In genomic region chr3:85075663-85076062, GRCh38 we compare ENCODE assay signal across 16 cellular contexts.
DNase-seq lines count a peak whose midpoint lies in the region; ATAC-seq and TF ChIP-seq lines count a peak whose summit lies in the region.
"Had no signal": no experiment of that assay in that cellular context is flagged by ENCODE, and none has a peak within 500 bp of the region (broad histone marks: within the 10 kb centered on the region; RNA-seq: fewer than 3 reads in every experiment).

No MANE protein-coding gene starts in this region.

- no peak overlapping the region for H2BK5ac ChIP-seq in H9 (ENCODE audit: insufficient read length, low read length)

- H3K36me3 ChIP-seq in HUES6 (ENCODE audit: control insufficient read depth, insufficient read depth, low read length) (no peaks in the 10 kb centered on the region), endodermal cell (ENCODE audit: control insufficient read depth, insufficient read depth, low read length) (no peaks in the 10 kb centered on the region)
- H3K36me3 ChIP-seq: HAP-1 had no signal

- WGBS in H9 (ENCODE audit: extremely low coverage, insufficient read length, low lambda C conversion rate), result no CpG with 5 or more reads among the region's 2 CpGs
- 98% methylated on average over 2 of the region's 2 CpGs; no CpG with 5 or more reads in 1 of the 2 experiments for WGBS in endodermal cell (ENCODE audit: insufficient coverage in 1 of 2, insufficient read length in 1 of 2), 2 experiments

- no peaks in the 10 kb centered on the region for H3K79me1 ChIP-seq in H9 (ENCODE audit: insufficient read depth, low read depth, low read length, poor library complexity, severe bottlenecking)

- no peak overlapping the region for H4K91ac ChIP-seq in H9 (ENCODE audit: insufficient read length, low read depth, low read length)

- no peak overlapping the region for H2BK120ac ChIP-seq in H9 (ENCODE audit: low read depth, low read length, poor library complexity, severe bottlenecking)

- H3K27ac ChIP-seq in H9 (ENCODE audit: insufficient read length, low read depth, low read length) (no peak overlapping the region), HUES6 (ENCODE audit: low read depth, low read length) (0 out of 2 replicates have a peak overlapping the region, but pooled peaks have one; percentile 13), endodermal cell (ENCODE audit: low read depth, low read length) (no peak overlapping the region)
- H3K27ac ChIP-seq: GM23248 had no signal

- no peak overlapping the region for H3K23ac ChIP-seq in H9 (ENCODE audit: insufficient read length, low read depth, low read length)

- no peak overlapping the region for H3T11ph ChIP-seq in H9 (ENCODE audit: low read length)

- H4K5ac ChIP-seq in H9 (ENCODE audit: insufficient read length, low read depth, low read length), result no peak overlapping the region

- H3K9me3 ChIP-seq in H9 (ENCODE audit: control insufficient read depth, low read depth, low read length), result no peaks in the 10 kb centered on the region
- H3K9me3 ChIP-seq in HUES6 (ENCODE audit: control insufficient read depth, insufficient read depth, low read depth, low read length), result no peaks in the 10 kb centered on the region
- no peaks in the 10 kb centered on the region for H3K9me3 ChIP-seq in endodermal cell (ENCODE audit: control insufficient read depth, low read length)
- H3K9me3 ChIP-seq: HAP-1 had no signal

- no peak overlapping the region for H4K8ac ChIP-seq in H9 (replicated peaks; ENCODE audit: insufficient read length, low read depth, low read length)

- no peak overlapping the region for H3K18ac ChIP-seq in H9 (ENCODE audit: insufficient read length, low read depth, low read length)

- H3K27me3 Mint-ChIP-seq in H9 (ENCODE audit: low read depth), result no peaks in the 10 kb centered on the region
- H3K27me3 Mint-ChIP-seq in endodermal cell (ENCODE audit: insufficient read depth), result no peaks in the 10 kb centered on the region
- H3K27me3 Mint-ChIP-seq: CD4-positive, alpha-beta memory T cell had no signal

- H2BK20ac ChIP-seq in H9 (ENCODE audit: low read depth, low read length, poor library complexity, severe bottlenecking), result no peak overlapping the region

- no peaks in the 10 kb centered on the region for H3K36me3 Mint-ChIP-seq in H9 (ENCODE audit: insufficient read depth in 1 of 3, low read depth in 3 of 3)
- H3K36me3 Mint-ChIP-seq in endodermal cell (ENCODE audit: low read depth), result no peaks in the 10 kb centered on the region
- H3K36me3 Mint-ChIP-seq: CD4-positive, alpha-beta memory T cell had no signal

- H2AFZ ChIP-seq in H9 (ENCODE audit: low read length), result no peak overlapping the region
- H2AFZ ChIP-seq: GM23248 had no signal

- H3K4me2 ChIP-seq in H9 (ENCODE audit: insufficient read depth, insufficient read length, low read length), result no peak overlapping the region

- no peak overlapping the region for H3K4ac ChIP-seq in H9 (ENCODE audit: low read depth, low read length)

- no peak overlapping the region for H2BK12ac ChIP-seq in H9 (ENCODE audit: insufficient read length, low read depth, low read length)

- H3K4me3 ChIP-seq in HUES6 (ENCODE audit: low read depth, low read length) (no peak overlapping the region), endodermal cell (ENCODE audit: low read length) (no peak overlapping the region)
- H3K4me3 ChIP-seq: GM23248, HAP-1 had no signal

- no peak overlapping the region for H3K56ac ChIP-seq in H9 (ENCODE audit: insufficient read length, low read depth, low read length)

- H3K14ac ChIP-seq in H9 (ENCODE audit: insufficient read depth, low read length), result no peak overlapping the region

- H3K9ac ChIP-seq in H9 (ENCODE audit: extremely low read depth, insufficient read length, low read length), result no peak overlapping the region
- no peak overlapping the region for H3K9ac ChIP-seq in HUES6 (ENCODE audit: low read length)
- H3K9ac ChIP-seq in endodermal cell (ENCODE audit: extremely low read depth, low read length, poor library complexity, severe bottlenecking), result no peak overlapping the region
- H3K9ac ChIP-seq: GM23248 had no signal

- H2AK5ac ChIP-seq in H9 (ENCODE audit: insufficient read length, low read length), result no peak overlapping the region

- no peaks in the 10 kb centered on the region for H3K4me1 ChIP-seq in H9 (ENCODE audit: insufficient read depth, low read length)
- peaks cover 6% of the 10 kb centered on the region; the same call in 1 of the 2 replicates for H3K4me1 ChIP-seq in HUES6 (ENCODE audit: control insufficient read depth, insufficient read depth, low read length)
- H3K4me1 ChIP-seq in endodermal cell (ENCODE audit: control insufficient read depth, insufficient read depth, low read length), result no peaks in the 10 kb centered on the region

- no peaks in the 10 kb centered on the region for H3K79me2 ChIP-seq in H9 (ENCODE audit: insufficient read depth, low read length)

- ATAC-seq in GM21528 (IDR thresholded peaks at IDR 0.05; ENCODE audit: low FRiP score, unreplicated experiment) (no peak), GM19395 (IDR thresholded peaks at IDR 0.05; ENCODE audit: unreplicated experiment) (no peak)

- H3K4me1 Mint-ChIP-seq in H9, result peaks cover 16 to 22% of the 10 kb centered on the region in 2 experiments
- peaks cover 3% of the 10 kb centered on the region for H3K4me1 Mint-ChIP-seq in endodermal cell
- H3K4me1 Mint-ChIP-seq: CD4-positive, alpha-beta memory T cell had no signal

- no peak overlapping the region for H2BK15ac ChIP-seq in H9 (ENCODE audit: low read depth, low read length)

- no peak for TF ChIP-seq CTCF in H9 (conservative IDR thresholded peaks at IDR 0.05)
- TF ChIP-seq CTCF in endodermal cell (conservative IDR thresholded peaks at IDR 0.05), result no peak

- no peaks in the 10 kb centered on the region for H4K20me1 ChIP-seq in H9 (ENCODE audit: control insufficient read depth, insufficient read depth, insufficient read length)

- no peaks in the 10 kb centered on the region for H3K23me2 ChIP-seq in H9 (ENCODE audit: insufficient read length, low read depth, low read length, poor library complexity, severe bottlenecking)

- H3K9me3 Mint-ChIP-seq in H9, result no peaks in the 10 kb centered on the region
- no peaks in the 10 kb centered on the region for H3K9me3 Mint-ChIP-seq in endodermal cell

- no peak for DNase-seq in H9
- no peak for DNase-seq in endodermal cell
- no peak for DNase-seq in nucleus accumbens (lab: John Stamatoyannopoulos, UW)
- DNase-seq: C1 segment of cervical spinal cord; Calu3; CD4-positive, alpha-beta memory T cell; COR-L47; DMS53; DMS79 treated with DMSO at 0.1 percent for 48 hours; GF-D8; GM23248; HFFc6 had no signal

- peak overlapping the region; percentile 74 to 92 (median 74); a peak in 6 of 7 replicates for H3K27ac Mint-ChIP-seq in H9
- H3K27ac Mint-ChIP-seq in endodermal cell, result peak overlapping the region; percentile 16
- H3K27ac Mint-ChIP-seq: CD4-positive, alpha-beta memory T cell; HFFc6 had no signal

- H3K27me3 ChIP-seq in H9 (ENCODE audit: insufficient read depth, low read length) (no peaks in the 10 kb centered on the region), HUES6 (ENCODE audit: control insufficient read depth, insufficient read depth, low read length) (no peaks in the 10 kb centered on the region), endodermal cell (ENCODE audit: control insufficient read depth, insufficient read depth, low read length, poor library complexity, severe bottlenecking) (no peaks in the 10 kb centered on the region)

- no peak overlapping the region for H3K4me3 Mint-ChIP-seq in H9
- no peak overlapping the region for H3K4me3 Mint-ChIP-seq in endodermal cell
- H3K4me3 Mint-ChIP-seq: CD4-positive, alpha-beta memory T cell; HFFc6 had no signal
